ENCODE assay signal across 20 cellular contexts in genomic region chr18:41771971-41772370, GRCh38.
"Had no signal": no experiment of that assay in that cellular context is flagged by ENCODE, and none has a peak within 500 bp of the region (broad histone marks: within the 10 kb centered on the region; RNA-seq: fewer than 3 reads in every experiment).

No MANE protein-coding gene starts in this region.

- H3K4me3 ChIP-seq: gastrocnemius medialis, heart left ventricle, left ventricle myocardium inferior, right atrium auricular region, tibial artery had no signal

- H3K27ac ChIP-seq: brain microvascular endothelial cell, gastrocnemius medialis, heart left ventricle, left ventricle myocardium inferior, neutrophil, right atrium auricular region, tibial artery had no signal

- ATAC-seq: gastrocnemius medialis; heart left ventricle; naive thymus-derived CD8-positive, alpha-beta T cell; stimulated activated memory B cell treated with anti-CD40 and anti-IgM and Interleukin-4, amounts not matched to agents 10 μg/mL and 1 μg/mL and 100 μg/mL, for 72 hours; WTC11 had no signal

- FAIRE-seq: endothelial cell of umbilical vein, urothelium cell line had no signal

- H3K27me3 ChIP-seq: brain microvascular endothelial cell, gastrocnemius medialis, neutrophil, right atrium auricular region, tibial artery had no signal

- H3K4me1 ChIP-seq: gastrocnemius medialis, heart left ventricle, left ventricle myocardium inferior, right atrium auricular region, tibial artery had no signal

- DNase-seq: activated CD4-positive, alpha-beta memory T cell treated with anti-CD3 and anti-CD28 coated beads, Interleukin-2, amount 10 ng/mL, durations not matched to agents 7 days and 5 days; activated CD4-positive, alpha-beta T cell treated with anti-CD3 and anti-CD28 coated beads for 4 hours; activated effector memory CD4-positive, alpha-beta T cell treated with Interleukin-2 at 50 U/mL for 16 hours; activated T-cell treated with anti-CD3 and anti-CD28 coated beads, Interleukin-2, amount 50 U/mL, for 24 hours; amygdala; brain microvascular endothelial cell; effector CD8-positive, alpha-beta T cell; gastrocnemius medialis; heart left ventricle; left ventricle myocardium inferior; naive thymus-derived CD8-positive, alpha-beta T cell; stimulated activated CD4-positive, alpha-beta T cell treated with anti-CD3 and anti-CD28 coated beads, Interleukin-2, amount 100 ng/mL, for 48 hours; T-helper 2 cell; tibial artery had no signal

- H3K9me3 ChIP-seq: gastrocnemius medialis, heart left ventricle, left ventricle myocardium inferior, neutrophil, right atrium auricular region, tibial artery had no signal

- H3K36me3 ChIP-seq: brain microvascular endothelial cell, gastrocnemius medialis, heart left ventricle, left ventricle myocardium inferior, neutrophil, right atrium auricular region, tibial artery had no signal
